In the genomic region with DNA sequence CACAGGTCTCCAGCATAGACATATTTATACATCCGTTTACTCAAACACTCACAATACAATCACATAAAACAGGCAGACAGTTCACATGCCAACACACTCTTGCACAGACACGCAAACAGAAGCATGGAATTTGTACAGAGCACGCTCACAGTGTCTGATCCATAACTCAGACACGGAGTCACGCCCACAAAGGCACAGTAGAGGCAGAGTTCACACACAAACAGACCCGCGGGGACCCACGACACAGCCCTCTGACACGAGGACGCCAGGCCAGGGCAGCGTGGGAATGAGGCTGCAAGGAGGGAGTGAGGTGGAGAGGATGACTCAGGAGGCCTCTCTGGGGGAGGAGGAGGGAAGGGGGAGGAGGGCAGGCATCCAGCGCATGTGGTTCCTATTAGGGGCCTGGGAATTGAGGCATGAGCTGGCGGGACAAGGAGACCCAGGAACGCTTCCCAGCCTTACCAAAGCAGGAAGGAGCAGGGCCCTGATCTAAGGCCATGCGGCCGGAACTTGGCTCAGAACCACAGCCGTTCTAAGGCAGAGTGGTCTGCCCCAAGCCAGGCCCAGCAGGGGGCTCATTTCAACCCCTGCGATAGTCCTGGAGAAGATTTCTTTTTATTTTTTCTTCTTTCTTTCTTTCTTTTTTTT, we compare ENCODE assay signal across 8 cellular contexts. TPM values are rescaled to one million over a fixed set of nuclear protein-coding genes. Genes with fewer than 3 reads are reported as not detected.
DNase-seq lines count a peak whose midpoint lies in the region; ATAC-seq and TF ChIP-seq lines count a peak whose summit lies in the region.

No MANE protein-coding gene starts in this region.

- DNase-seq in BJ (ENCODE audit: low read depth) = peak; percentile 100
- DNase-seq in SK-N-MC (ENCODE audit: low read depth, low spot score) = peak; percentile 87
- DNase-seq in fibroblast of villous mesenchyme (ENCODE audit: low read depth) = peak; percentile 99
- peak; percentile 37 for DNase-seq in occipital lobe (lab: John Stamatoyannopoulos, UW)
- DNase-seq in cerebellar nuclear complex (lab: John Stamatoyannopoulos, UW) = no peak
- DNase-seq in DMS153 (lab: John Stamatoyannopoulos, UW) = no peak
- no peak for DNase-seq in activated naive CD4-positive, alpha-beta T cell treated with anti-CD3 and anti-CD28 coated beads, Interleukin-2, amount 50 U/mL, for 16 hours

- peaks cover 3% of the 10 kb centered on the region; the same call in 1 of the 2 replicates for H3K9me3 ChIP-seq in SK-N-MC (ENCODE audit: low read depth, low read length)

- H3K27me3 ChIP-seq in BJ (ENCODE audit: control insufficient read depth, insufficient read depth, low read length) = no peaks in the 10 kb centered on the region

- peak overlapping the region; percentile 84 for H3K9ac ChIP-seq in SK-N-MC (ENCODE audit: insufficient read length)

- POLR2A ChIA-PET in BJ (lab: Charles Lee) = no interaction called here

- no peak for ATAC-seq in GM18498 (IDR thresholded peaks at IDR 0.05; ENCODE audit: unreplicated experiment)

- CTCF ChIA-PET in BJ (lab: Yijun Ruan, JAX) = interaction anchor here (1.5 to 2.7 kb wide), 4 partner anchors 11 to 82 kb away, joined by 3 to 13 read pairs (median 10); no protein-coding TSS in a partner anchor

- TF ChIP-seq CTCF in BJ (IDR thresholded peaks at IDR 0.05; ENCODE audit: insufficient read depth, low read depth, low read length) (peak; percentile 28; the same call in 1 of the 2 replicates), fibroblast of villous mesenchyme (IDR thresholded peaks at IDR 0.05; ENCODE audit: insufficient read depth, low read depth, low read length) (peak; percentile 29)

- H3K27ac ChIP-seq in SK-N-MC = peak overlapping the region; percentile 100

- H3K36me3 ChIP-seq in BJ (ENCODE audit: control insufficient read depth, insufficient read depth, low read length) = no peaks in the 10 kb centered on the region
- H3K36me3 ChIP-seq in SK-N-MC (ENCODE audit: insufficient read depth, low read length) = no peaks in the 10 kb centered on the region

- H3K4me3 ChIP-seq in BJ (ENCODE audit: low read depth, low read length) = no peak overlapping the region
- H3K4me3 ChIP-seq in SK-N-MC = peak overlapping the region; percentile 78
- H3K4me3 ChIP-seq in fibroblast of villous mesenchyme (ENCODE audit: low read depth, low read length) = no peak overlapping the region

RNA-seq across cellular contexts. Expression of gene OLFM2, which starts 9.1 kb away (rescaled TPM):
- polyA plus RNA-seq in BJ (2011; rRNA removed) = 35.3 and 88.3 TPM in 2 replicates
- polyA minus RNA-seq in BJ (2011; rRNA and poly(A)+ RNA removed) = 44.0 and 46.7 TPM in 2 replicates
- total RNA-seq in fibroblast of villous mesenchyme (0.43 and 1.3 TPM in 2 replicates), occipital lobe (121 TPM)

Comparison
In these comparisons a context has a peak if more than half of its experiments do, and no peak if none do; other contexts are left out.
1. DNase-seq: peak in BJ (single experiment), SK-N-MC (single experiment), fibroblast of villous mesenchyme (single experiment) and occipital lobe (single experiment); none in cerebellar nuclear complex (0 of 2), DMS153 (single experiment) and activated naive CD4-positive, alpha-beta T cell treated with anti-CD3 and anti-CD28 coated beads, Interleukin-2, amount 50 U/mL, for 16 hours (single experiment).
2. RNA of gene OLFM2, which starts 9.1 kb away (total RNA-seq): 121 TPM in occipital lobe (single experiment); 0.43 to 1.3 TPM in fibroblast of villous mesenchyme; every median in the first group is over 10 times any median in the second.